ENCODE assay signal across 2 cellular contexts in genomic region chr1:212497553-212497952, GRCh38.
TF ChIP-seq lines count a peak whose summit lies in the region.

No MANE protein-coding gene starts in this region.

TF ChIP-seq in GM23338, 12 proteins besides CTCF, POLR2A, EP300 and RAD21 (continued from another document):
- no peak for TF ChIP-seq ZNF462 (CRISPR knock-in tag; IDR thresholded peaks at IDR 0.05)
- no peak for TF ChIP-seq EZH2 (IDR thresholded peaks at IDR 0.05; ENCODE audit: low read depth, unreplicated experiment)

TF ChIP-seq in IMR-90, 13 proteins besides CTCF, POLR2A, EP300 and RAD21 (continued from another document):
- no peak for TF ChIP-seq ELK1 (IDR thresholded peaks at IDR 0.05; ENCODE audit: borderline replicate concordance, low read depth, low read length)
- TF ChIP-seq MXI1 (IDR thresholded peaks at IDR 0.05; ENCODE audit: borderline replicate concordance, low read depth, low read length), result no peak
- no peak for TF ChIP-seq SMC3 (IDR thresholded peaks at IDR 0.05; ENCODE audit: low read depth, low read length)
- no peak for TF ChIP-seq RFX5 (IDR thresholded peaks at IDR 0.05; ENCODE audit: low read depth, low read length)
- no peak for TF ChIP-seq MAFK (IDR thresholded peaks at IDR 0.05; ENCODE audit: low read depth, low read length)
- TF ChIP-seq USF2 (IDR thresholded peaks at IDR 0.05; ENCODE audit: low read depth, low read length), result no peak
- TF ChIP-seq MAZ (IDR thresholded peaks at IDR 0.05; ENCODE audit: borderline replicate concordance, low read depth, low read length), result no peak
- no peak for TF ChIP-seq BHLHE40 (IDR thresholded peaks at IDR 0.05; ENCODE audit: low read depth, low read length)
